Comparison of ENCODE assay signal across 10 cellular contexts in the genomic region with DNA sequence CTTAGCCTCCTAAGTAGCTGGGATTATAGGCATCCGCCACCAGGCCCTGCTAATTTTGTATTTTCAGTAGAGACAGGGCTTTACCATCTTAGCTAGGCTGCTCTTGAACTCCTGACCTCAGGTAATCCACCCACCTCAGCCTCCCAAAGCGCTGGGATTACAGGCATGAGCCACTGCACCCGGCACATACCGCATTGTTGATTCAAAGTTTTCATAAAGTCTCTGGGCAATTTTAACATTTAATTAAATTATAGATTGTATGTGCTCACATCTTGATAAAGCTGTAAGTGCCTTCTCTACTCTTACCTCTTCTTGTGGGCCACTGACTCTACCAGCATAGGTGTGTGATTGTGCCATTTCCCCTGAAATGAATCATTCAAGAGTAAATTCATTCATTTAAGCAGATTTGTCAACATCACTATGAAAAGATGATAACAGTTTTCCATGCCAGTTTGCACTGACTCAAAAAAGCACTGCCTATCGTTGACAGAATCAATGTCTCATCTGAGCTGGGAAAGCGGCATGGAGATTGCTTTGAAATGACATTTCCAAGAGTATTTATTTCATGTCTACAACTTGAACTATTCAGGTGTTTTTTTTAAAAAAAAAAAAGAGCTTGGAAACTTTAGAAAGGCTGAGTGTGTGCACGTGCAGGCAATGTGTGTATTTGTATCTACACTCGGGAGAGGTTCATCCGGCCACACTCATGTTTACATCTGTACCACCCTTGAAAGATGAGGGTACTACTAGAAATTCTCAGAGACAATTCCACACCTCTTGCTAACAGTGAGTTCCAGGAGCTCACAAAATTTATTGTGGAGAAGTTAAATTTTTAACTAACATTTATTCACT. TPM values are rescaled to one million over a fixed set of nuclear protein-coding genes. Genes with fewer than 3 reads are reported as not detected.
DNase-seq lines count a peak whose midpoint lies in the region; ATAC-seq, FAIRE-seq and TF ChIP-seq lines count a peak whose summit lies in the region.
"Had no signal": no experiment of that assay in that cellular context is flagged by ENCODE, and none has a peak within 500 bp of the region (broad histone marks: within the 10 kb centered on the region; RNA-seq: fewer than 3 reads in every experiment).

No MANE protein-coding gene starts in this region.

- intact Hi-C loops in activated CD4-positive, alpha-beta T cell treated with anti-CD3 and anti-CD28 coated beads, Interleukin-2, amount 10 ng/mL, durations not matched to agents 24 days and 14 days (cut with micrococcal nuclease) = loop anchor here (1.0 to 2.0 kb wide), 4 partner anchors 25 to 71 kb away; no protein-coding TSS in a partner anchor

- H3K27me3 Mint-ChIP-seq in activated CD4-positive, alpha-beta T cell treated with anti-CD3 and anti-CD28 coated beads, Interleukin-2, amount 10 ng/mL, durations not matched to agents 24 days and 14 days = no peaks in the 10 kb centered on the region
- no peaks in the 10 kb centered on the region for H3K27me3 Mint-ChIP-seq in stimulated activated memory B cell treated with anti-CD40 and anti-IgM and Interleukin-4, amounts not matched to agents 10 μg/mL and 1 μg/mL and 100 μg/mL, for 72 hours

- peak overlapping the region; percentile 91 for H3K4me3 Mint-ChIP-seq in activated CD4-positive, alpha-beta T cell treated with anti-CD3 and anti-CD28 coated beads, Interleukin-2, amount 10 ng/mL, durations not matched to agents 24 days and 14 days
- H3K4me3 Mint-ChIP-seq in stimulated activated memory B cell treated with anti-CD40 and anti-IgM and Interleukin-4, amounts not matched to agents 10 μg/mL and 1 μg/mL and 100 μg/mL, for 72 hours = peak overlapping the region; percentile 86
- H3K4me3 Mint-ChIP-seq: nephron progenitor cell had no signal

- no peak for TF ChIP-seq CTCF in HL-60 (IDR thresholded peaks at IDR 0.05; ENCODE audit: insufficient read depth, low read length)
- TF ChIP-seq CTCF in bronchial epithelial cell (IDR thresholded peaks at IDR 0.05; ENCODE audit: insufficient read depth, low read length, severe bottlenecking) = no peak

- FAIRE-seq in bronchial epithelial cell (lab: Jason Lieb, UNC) = no peak

- DNase-seq in HL-60 (ENCODE audit: low read depth in 1 of 2, low spot score in 1 of 2) (no peak), bronchial epithelial cell (ENCODE audit: low read depth) (peak; percentile 84), SHP77 (lab: John Stamatoyannopoulos, UW) (no peak), amniotic stem cell (lab: John Stamatoyannopoulos, UW) (no peak), activated gamma-delta T cell (lab: John Stamatoyannopoulos, UW) (no peak)
- DNase-seq in activated CD4-positive, alpha-beta T cell treated with anti-CD3 and anti-CD28 coated beads, Interleukin-2, amount 10 ng/mL, durations not matched to agents 24 days and 14 days = peak; percentile 77
- DNase-seq: IMR-90, NCI-H2171, nephron progenitor cell had no signal

- peaks cover 6% of the 10 kb centered on the region for H3K9me3 Mint-ChIP-seq in activated CD4-positive, alpha-beta T cell treated with anti-CD3 and anti-CD28 coated beads, Interleukin-2, amount 10 ng/mL, durations not matched to agents 24 days and 14 days
- H3K9me3 Mint-ChIP-seq in stimulated activated memory B cell treated with anti-CD40 and anti-IgM and Interleukin-4, amounts not matched to agents 10 μg/mL and 1 μg/mL and 100 μg/mL, for 72 hours = peaks cover 4% of the 10 kb centered on the region

- H3K4me3 ChIP-seq in HL-60 (replicated peaks; ENCODE audit: insufficient read depth, low read length) (peak overlapping the region; percentile 44), bronchial epithelial cell (ENCODE audit: low read depth, low read length) (no peak overlapping the region)

- ATAC-seq in stimulated activated memory B cell treated with anti-CD40 and anti-IgM and Interleukin-4, amounts not matched to agents 10 μg/mL and 1 μg/mL and 100 μg/mL, for 72 hours = no peak

- peaks cover 48% of the 10 kb centered on the region for H3K4me1 Mint-ChIP-seq in activated CD4-positive, alpha-beta T cell treated with anti-CD3 and anti-CD28 coated beads, Interleukin-2, amount 10 ng/mL, durations not matched to agents 24 days and 14 days
- H3K4me1 Mint-ChIP-seq in stimulated activated memory B cell treated with anti-CD40 and anti-IgM and Interleukin-4, amounts not matched to agents 10 μg/mL and 1 μg/mL and 100 μg/mL, for 72 hours = peaks cover 62% of the 10 kb centered on the region
- H3K4me1 Mint-ChIP-seq: nephron progenitor cell had no signal

- H3K27ac ChIP-seq in HL-60 (replicated peaks) = peak overlapping the region; percentile 71

- H3K36me3 ChIP-seq in bronchial epithelial cell (ENCODE audit: control insufficient read depth, insufficient read depth, low read length) = no peaks in the 10 kb centered on the region

- no peaks in the 10 kb centered on the region for H3K27me3 ChIP-seq in HL-60 (ENCODE audit: insufficient read depth, poor library complexity, severe bottlenecking)
- no peaks in the 10 kb centered on the region for H3K27me3 ChIP-seq in bronchial epithelial cell (ENCODE audit: control insufficient read depth, insufficient read depth, low read length)

- H3K36me3 Mint-ChIP-seq in activated CD4-positive, alpha-beta T cell treated with anti-CD3 and anti-CD28 coated beads, Interleukin-2, amount 10 ng/mL, durations not matched to agents 24 days and 14 days (ENCODE audit: low read depth) = peaks cover 47% of the 10 kb centered on the region
- peaks cover 27% of the 10 kb centered on the region for H3K36me3 Mint-ChIP-seq in stimulated activated memory B cell treated with anti-CD40 and anti-IgM and Interleukin-4, amounts not matched to agents 10 μg/mL and 1 μg/mL and 100 μg/mL, for 72 hours

- H3K27ac Mint-ChIP-seq in activated CD4-positive, alpha-beta T cell treated with anti-CD3 and anti-CD28 coated beads, Interleukin-2, amount 10 ng/mL, durations not matched to agents 24 days and 14 days = peak overlapping the region; percentile 98
- peak overlapping the region; percentile 78 for H3K27ac Mint-ChIP-seq in stimulated activated memory B cell treated with anti-CD40 and anti-IgM and Interleukin-4, amounts not matched to agents 10 μg/mL and 1 μg/mL and 100 μg/mL, for 72 hours
- H3K27ac Mint-ChIP-seq: nephron progenitor cell had no signal

RNA-seq across cellular contexts. Expression of gene BCL2A1, which starts 3.4 kb away (rescaled TPM):
- 110 and 111 TPM in 2 replicates for total RNA-seq in activated CD4-positive, alpha-beta T cell treated with anti-CD3 and anti-CD28 coated beads, Interleukin-2, amount 10 ng/mL, durations not matched to agents 24 days and 14 days
- total RNA-seq in bronchial epithelial cell = 0.26 and 0.38 TPM in 2 replicates

Comparison
In these comparisons a context has a peak if more than half of its experiments do, and no peak if none do; other contexts are left out.
1. DNase-seq: peak in activated CD4-positive, alpha-beta T cell treated with anti-CD3 and anti-CD28 coated beads, Interleukin-2, amount 10 ng/mL, durations not matched to agents 24 days and 14 days (single experiment) and bronchial epithelial cell (single experiment); none in HL-60 (0 of 2), SHP77 (0 of 2), amniotic stem cell (single experiment) and activated gamma-delta T cell (single experiment).
2. RNA of gene BCL2A1, which starts 3.4 kb away (total RNA-seq): 110 to 111 TPM in activated CD4-positive, alpha-beta T cell treated with anti-CD3 and anti-CD28 coated beads, Interleukin-2, amount 10 ng/mL, durations not matched to agents 24 days and 14 days; 0.26 to 0.38 TPM in bronchial epithelial cell; every median in the first group is over 10 times any median in the second.